ENCODE assay signal across 8 cellular contexts in genomic region chr2:84516234-84516986, GRCh38. TPM values are rescaled to one million over a fixed set of nuclear protein-coding genes. Genes with fewer than 3 reads are reported as not detected.
DNase-seq lines count a peak whose midpoint lies in the region; ATAC-seq and TF ChIP-seq lines count a peak whose summit lies in the region.

A gene with protein sequence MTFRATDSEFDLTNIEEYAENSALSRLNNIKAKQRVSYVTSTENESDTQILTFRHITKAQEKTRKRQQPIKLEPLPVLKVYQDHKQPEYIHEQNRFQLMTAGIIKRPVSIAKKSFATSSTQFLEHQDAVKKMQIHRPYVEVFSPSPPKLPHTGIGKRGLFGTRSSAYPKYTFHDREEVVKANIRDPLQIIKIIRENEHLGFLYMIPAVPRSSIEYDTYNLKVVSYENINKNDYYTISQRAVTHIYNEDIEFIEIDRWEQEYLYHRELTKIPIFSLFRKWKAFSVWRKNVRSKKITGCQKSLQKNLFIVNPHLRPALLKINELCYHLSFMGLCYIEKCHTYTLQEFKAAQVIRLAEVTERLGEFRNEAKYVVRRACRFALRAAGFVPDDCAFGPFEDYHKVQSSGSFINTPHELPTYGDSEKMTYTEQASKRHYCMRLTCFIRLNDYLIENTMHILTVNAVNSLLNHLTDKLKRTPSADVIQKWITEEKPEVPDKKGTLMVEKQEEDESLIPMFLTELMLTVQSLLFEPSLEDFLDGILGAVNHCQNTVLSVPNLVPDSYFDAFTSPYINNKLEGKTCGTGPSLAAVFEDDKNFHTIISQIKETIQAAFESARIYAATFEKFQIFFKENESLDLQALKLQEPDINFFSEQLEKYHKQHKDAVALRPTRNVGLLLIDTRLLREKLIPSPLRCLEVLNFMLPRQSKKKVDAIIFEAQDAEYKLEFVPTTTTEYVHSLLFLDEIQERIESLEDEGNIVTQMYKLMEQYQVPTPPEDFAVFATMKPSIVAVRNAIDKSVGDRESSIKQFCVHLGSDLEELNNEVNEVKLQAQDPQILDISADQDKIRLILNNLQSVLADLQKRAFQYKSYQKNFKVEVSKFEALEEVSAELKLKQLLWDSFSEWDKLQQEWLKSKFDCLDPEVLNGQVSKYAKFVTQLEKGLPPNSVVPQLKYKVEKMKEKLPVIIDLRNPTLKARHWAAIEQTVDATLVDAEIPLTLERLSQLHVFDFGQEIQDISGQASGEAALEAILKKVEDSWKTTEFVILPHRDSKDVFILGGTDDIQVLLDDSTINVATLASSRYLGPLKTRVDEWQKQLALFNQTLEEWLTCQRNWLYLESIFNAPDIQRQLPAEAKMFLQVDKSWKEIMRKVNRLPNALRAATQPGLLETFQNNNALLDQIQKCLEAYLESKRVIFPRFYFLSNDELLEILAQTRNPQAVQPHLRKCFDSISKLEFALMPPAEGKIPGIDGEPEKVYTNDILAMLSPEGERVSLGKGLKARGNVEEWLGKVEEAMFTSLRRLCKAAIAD (N-terminal part only) (plus strand): TSS chr2:84516498. CDS start chr2:84517827, 1,329 bp downstream.

- no peak for TF ChIP-seq CTCF in lower leg skin (IDR thresholded peaks at IDR 0.05)

- ATAC-seq in GM19043 (IDR thresholded peaks at IDR 0.05; ENCODE audit: low read depth, unreplicated experiment) (peak; percentile 97), HG03342 (IDR thresholded peaks at IDR 0.05; ENCODE audit: unreplicated experiment) (peak; percentile 100)

- DNase-seq in AG08395 (ENCODE audit: low spot score) (peak; percentile 97), NCI-H510A treated with DMSO at 0.1 percent for 48 hours (lab: John Stamatoyannopoulos, UW) (peak; percentile 95), lower leg skin (ENCODE audit: low spot score in 2 of 2) (peak; percentile 94 to 97)
- peak; percentile 67 to 77 for DNase-seq in activated CD8-positive, alpha-beta memory T cell treated with anti-CD3 and anti-CD28 coated beads for 1 hour (ENCODE audit: extremely low read depth in 1 of 2, low read depth in 1 of 2)
- peak; percentile 85 for DNase-seq in effector CD4-positive, alpha-beta T cell
- peak; percentile 79 for DNase-seq in stimulated activated CD4-positive, alpha-beta T cell treated with anti-CD3 and anti-CD28 coated beads, Interleukin-4, amount 100 ng/mL, for 1 hour

- H3K4me3 ChIP-seq in lower leg skin (ENCODE audit: low read depth, poor library complexity, severe bottlenecking): peak within 1 kb of the TSS; percentile 19

- TF ChIP-seq POLR2A in lower leg skin (IDR thresholded peaks at IDR 0.05): no peak

- WGBS in lower leg skin, 2 donors: 7 to 17% methylated on average over 28 to 31 of the region's 31 CpGs

- intact Hi-C loops in lower leg skin (cut with DNase I; ENCODE audit: low total_unique reads): no loop called here

RNA-seq across cellular contexts. Expression of the gene that starts here (rescaled TPM):
- under 1 TPM; 0.02 to 0.72 (median 0.25) TPM for total RNA-seq in lower leg skin

Comparison
In these comparisons a context has a peak if more than half of its experiments do, and no peak if none do; other contexts are left out.
1. Peak in every context shown above with its lines: DNase-seq, ATAC-seq and H3K4me3 ChIP-seq.
2. Peak in DNase-seq and H3K4me3 ChIP-seq in lower leg skin; RNA of the gene not detected or under 1 TPM.